In the genomic region with DNA sequence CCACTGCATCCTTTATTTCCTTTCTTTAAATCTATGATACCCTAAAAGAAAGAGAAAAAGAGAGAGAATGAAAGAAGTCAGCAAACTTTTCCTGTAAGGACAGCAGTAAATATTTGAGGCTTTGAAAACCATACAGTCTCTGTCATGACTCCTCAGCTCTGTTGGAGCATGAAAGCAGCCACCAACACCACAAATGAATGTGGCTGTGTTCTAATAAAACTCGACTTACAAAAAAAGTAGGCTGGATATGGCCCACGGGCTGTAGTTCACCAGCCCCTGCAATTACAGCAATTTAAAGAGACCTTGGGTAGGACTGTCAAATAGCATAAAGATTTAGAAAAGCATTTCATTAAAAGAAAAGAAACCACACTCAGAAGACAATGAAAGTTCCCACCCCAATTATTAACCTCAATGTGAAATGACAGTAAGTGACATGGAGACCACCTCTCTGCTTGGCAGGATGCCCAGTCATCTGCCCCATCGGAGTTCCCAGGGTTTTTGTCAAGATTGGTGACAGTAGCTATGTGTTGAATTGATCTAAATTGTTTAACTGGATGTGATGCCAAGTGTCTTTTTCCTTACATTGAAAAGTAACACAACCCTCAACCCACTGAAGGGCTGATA, we compare ENCODE assay signal across 23 cellular contexts.
"Had no signal": no experiment of that assay in that cellular context is flagged by ENCODE, and none has a peak within 500 bp of the region (broad histone marks: within the 10 kb centered on the region; RNA-seq: fewer than 3 reads in every experiment).

No MANE protein-coding gene starts in this region.

- H3K4me3 Mint-ChIP-seq: activated B cell treated with CpG ODN at 0.5 μM for 24 hours; activated CD4-positive, alpha-beta memory T cell treated with anti-CD3 and anti-CD28 coated beads for 36 hours; activated T-helper 1 cell treated with anti-CD3 and anti-CD28 coated beads, Interleukin-12 subunit alpha, Interleukin-12 subunit beta, Interleukin-2, Interleukin-4 antibody, amounts not matched to agents 30 ng/mL and 10 ng/mL and 1 ng/mL, durations not matched to agents 14 hours and 24 hours and 36 hours; dendritic cell treated with granulocyte-macrophage colony-stimulating factor and Interleukin-4, amounts not matched to agents 40 ng/mL and 50 ng/mL, for 4 days; stimulated activated naive CD8-positive, alpha-beta T cell treated with anti-CD3 and anti-CD28 coated beads, Interleukin-15, Interleukin-2, amounts not matched to agents 100 ng/mL and 50 ng/mL, for 24 hours had no signal

- H3K9me3 Mint-ChIP-seq: activated B cell treated with CpG ODN at 0.5 μM for 24 hours; activated CD4-positive, alpha-beta memory T cell treated with anti-CD3 and anti-CD28 coated beads for 36 hours; activated naive CD4-positive, alpha-beta T cell treated with anti-CD3 and anti-CD28 coated beads, Interleukin-2, amount 50 U/mL, for 72 hours; activated T-helper 1 cell treated with anti-CD3 and anti-CD28 coated beads, Interleukin-12 subunit alpha, Interleukin-12 subunit beta, Interleukin-2, Interleukin-4 antibody, amounts not matched to agents 30 ng/mL and 10 ng/mL and 1 ng/mL, durations not matched to agents 14 hours and 24 hours and 36 hours; dendritic cell treated with granulocyte-macrophage colony-stimulating factor and Interleukin-4, amounts not matched to agents 40 ng/mL and 50 ng/mL, for 4 days; stimulated activated naive CD8-positive, alpha-beta T cell treated with anti-CD3 and anti-CD28 coated beads, Interleukin-15, Interleukin-2, amounts not matched to agents 100 ng/mL and 50 ng/mL, for 24 hours had no signal

- H3K27ac ChIP-seq: adrenal gland, gastroesophageal sphincter, heart left ventricle, left lung, right atrium auricular region, skin epidermis, suprapubic skin, upper lobe of left lung had no signal

- H3K27ac Mint-ChIP-seq: activated B cell treated with CpG ODN at 0.5 μM for 24 hours; activated CD4-positive, alpha-beta memory T cell treated with anti-CD3 and anti-CD28 coated beads for 36 hours; activated naive CD4-positive, alpha-beta T cell treated with anti-CD3 and anti-CD28 coated beads, Interleukin-2, amount 50 U/mL, for 72 hours; activated T-helper 1 cell treated with anti-CD3 and anti-CD28 coated beads, Interleukin-12 subunit alpha, Interleukin-12 subunit beta, Interleukin-2, Interleukin-4 antibody, amounts not matched to agents 30 ng/mL and 10 ng/mL and 1 ng/mL, durations not matched to agents 14 hours and 24 hours and 36 hours; dendritic cell treated with granulocyte-macrophage colony-stimulating factor and Interleukin-4, amounts not matched to agents 40 ng/mL and 50 ng/mL, for 4 days; progenitor cell of endocrine pancreas; stimulated activated naive CD8-positive, alpha-beta T cell treated with anti-CD3 and anti-CD28 coated beads, Interleukin-15, Interleukin-2, amounts not matched to agents 100 ng/mL and 50 ng/mL, for 24 hours had no signal

- H3K4me1 Mint-ChIP-seq: activated B cell treated with CpG ODN at 0.5 μM for 24 hours had no signal

- H3K27me3 ChIP-seq: adrenal gland, gastroesophageal sphincter, heart left ventricle, left lung, right atrium auricular region, suprapubic skin, upper lobe of left lung had no signal

- H3K27me3 Mint-ChIP-seq: activated B cell treated with CpG ODN at 0.5 μM for 24 hours, progenitor cell of endocrine pancreas had no signal

- H3K9me3 ChIP-seq: adrenal gland, gastroesophageal sphincter, heart left ventricle, left lung, right atrium auricular region, suprapubic skin, upper lobe of left lung had no signal

- DNase-seq: activated B cell treated with CpG ODN at 0.5 μM for 24 hours; activated CD4-positive, alpha-beta memory T cell treated with anti-CD3 and anti-CD28 coated beads for 36 hours; activated CD4-positive, alpha-beta T cell treated with anti-CD3 and anti-CD28 coated beads for 4 hours; activated gamma-delta T cell treated with Interleukin-2 at 50 U/mL for 16 hours; activated T-cell treated with anti-CD3 and anti-CD28 coated beads for 4 hours; adrenal gland; effector CD8-positive, alpha-beta T cell; heart left ventricle; left lung; mammary epithelial cell; midbrain; T-helper 9 cell; upper lobe of left lung had no signal

- H3K4me3 ChIP-seq: adrenal gland, gastroesophageal sphincter, heart left ventricle, left lung, right atrium auricular region, skin epidermis, suprapubic skin, upper lobe of left lung had no signal

- H3K4me1 ChIP-seq: adrenal gland, left lung, right atrium auricular region, suprapubic skin, upper lobe of left lung had no signal

- H3K36me3 ChIP-seq: adrenal gland, gastroesophageal sphincter, heart left ventricle, left lung, right atrium auricular region, suprapubic skin, upper lobe of left lung had no signal

- H3K36me3 Mint-ChIP-seq: activated CD4-positive, alpha-beta memory T cell treated with anti-CD3 and anti-CD28 coated beads for 36 hours; activated naive CD4-positive, alpha-beta T cell treated with anti-CD3 and anti-CD28 coated beads, Interleukin-2, amount 50 U/mL, for 72 hours had no signal

- ATAC-seq: activated naive CD4-positive, alpha-beta T cell treated with anti-CD3 and anti-CD28 coated beads, Interleukin-2, amount 50 U/mL, for 72 hours; esophagus mucosa; gastroesophageal sphincter; heart left ventricle; left lung had no signal
